In the genomic region with DNA sequence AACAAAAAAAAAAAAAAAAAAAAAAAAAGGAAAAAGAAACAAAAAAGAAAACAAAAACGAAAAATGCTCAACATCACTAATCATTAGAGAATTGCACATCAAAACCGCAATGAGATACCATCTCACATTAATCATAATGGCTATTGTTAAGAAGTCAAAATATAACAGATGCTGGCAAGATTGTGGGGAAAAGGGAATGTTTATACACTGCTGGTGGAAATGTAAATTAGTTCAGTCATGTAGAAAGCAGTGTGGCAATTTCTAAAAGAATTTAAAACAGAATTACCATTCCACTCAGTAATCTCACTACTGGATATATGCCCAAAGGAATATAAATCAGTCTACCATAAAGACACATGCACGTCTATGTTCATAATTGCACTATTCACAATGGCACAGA, we compare ENCODE assay signal across 28 cellular contexts. TPM values are rescaled to one million over a fixed set of nuclear protein-coding genes. Genes with fewer than 3 reads are reported as not detected.
DNase-seq lines count a peak whose midpoint lies in the region; TF ChIP-seq lines count a peak whose summit lies in the region.
"Had no signal": no experiment of that assay in that cellular context is flagged by ENCODE, and none has a peak within 500 bp of the region (broad histone marks: within the 10 kb centered on the region; RNA-seq: fewer than 3 reads in every experiment).

No MANE protein-coding gene starts in this region.

- no peak overlapping the region for H3K27ac Mint-ChIP-seq in T-helper 2 cell treated with Interferon-gamma antibody and Interleukin-4, amounts not matched to agents 5 μg/mL and 100 μg/mL, for 36 hours
- H3K27ac Mint-ChIP-seq: activated CD4-positive, alpha-beta T cell treated with anti-CD3 and anti-CD28 coated beads for 36 hours; activated T-cell treated with anti-CD3 and anti-CD28 coated beads, Interleukin-2, amount 50 U/mL, for 72 hours; stimulated activated effector memory CD8-positive, alpha-beta T cell treated with anti-CD3 and anti-CD28 coated beads, Interleukin-12 subunit alpha, Interleukin-12 subunit beta, amount 100 ng/mL, for 72 hours had no signal

- TF ChIP-seq CTCF in epithelial cell of esophagus (IDR thresholded peaks at IDR 0.05; ENCODE audit: insufficient read depth, low read depth, low read length, missing control alignments): no peak

- no peaks in the 10 kb centered on the region for H3K9me3 Mint-ChIP-seq in T-helper 2 cell treated with Interferon-gamma antibody and Interleukin-4, amounts not matched to agents 5 μg/mL and 100 μg/mL, for 36 hours

- no peaks in the 10 kb centered on the region for H3K4me1 Mint-ChIP-seq in T-helper 2 cell treated with Interferon-gamma antibody and Interleukin-4, amounts not matched to agents 5 μg/mL and 100 μg/mL, for 36 hours (ENCODE audit: low read depth)
- H3K4me1 Mint-ChIP-seq: activated CD4-positive, alpha-beta T cell treated with anti-CD3 and anti-CD28 coated beads for 36 hours; stimulated activated effector memory CD8-positive, alpha-beta T cell treated with anti-CD3 and anti-CD28 coated beads, Interleukin-12 subunit alpha, Interleukin-12 subunit beta, amount 100 ng/mL, for 72 hours had no signal

- H3K27me3 Mint-ChIP-seq in T-helper 2 cell treated with Interferon-gamma antibody and Interleukin-4, amounts not matched to agents 5 μg/mL and 100 μg/mL, for 36 hours (ENCODE audit: low read depth): no peaks in the 10 kb centered on the region
- H3K27me3 Mint-ChIP-seq: activated CD4-positive, alpha-beta T cell treated with anti-CD3 and anti-CD28 coated beads for 36 hours had no signal

- no peak overlapping the region for H3K4me3 ChIP-seq in epithelial cell of esophagus (ENCODE audit: low read length)
- H3K4me3 ChIP-seq: esophagus squamous epithelium, lung, psoas muscle had no signal

- no peaks in the 10 kb centered on the region for H3K36me3 Mint-ChIP-seq in T-helper 2 cell treated with Interferon-gamma antibody and Interleukin-4, amounts not matched to agents 5 μg/mL and 100 μg/mL, for 36 hours (ENCODE audit: low read depth)
- H3K36me3 Mint-ChIP-seq: stimulated activated effector memory CD8-positive, alpha-beta T cell treated with anti-CD3 and anti-CD28 coated beads, Interleukin-12 subunit alpha, Interleukin-12 subunit beta, amount 100 ng/mL, for 72 hours had no signal

- DNase-seq in EH (ENCODE audit: low read depth): peak; percentile 66
- DNase-seq in RPMI7951 (ENCODE audit: low read depth): peak; percentile 83
- DNase-seq in epithelial cell of esophagus (ENCODE audit: low read depth): peak; percentile 7
- DNase-seq in kidney tubule cell (ENCODE audit: low spot score): peak; percentile 40
- no peak for DNase-seq in NCI-H1694 (lab: John Stamatoyannopoulos, UW)
- no peak for DNase-seq in NCI-H128 (lab: John Stamatoyannopoulos, UW; ENCODE audit: unreplicated experiment)
- no peak for DNase-seq in T-helper 2 cell treated with Interferon-gamma antibody and Interleukin-4, amounts not matched to agents 5 μg/mL and 100 μg/mL, for 36 hours (ENCODE audit: low spot score)
- no peak for DNase-seq in activated CD8-positive, alpha-beta memory T cell treated with anti-CD3 and anti-CD28 coated beads, Interleukin-2, amount 50 U/mL, for 4 hours
- DNase-seq: activated CD4-positive, alpha-beta T cell treated with anti-CD3 and anti-CD28 coated beads for 36 hours; activated naive CD4-positive, alpha-beta T cell treated with anti-CD3 and anti-CD28 coated beads, Interleukin-2, amount 50 U/mL, for 16 hours; activated T-cell treated with anti-CD3 and anti-CD28 coated beads, Interleukin-2, amount 50 U/mL, for 72 hours; aorta; effector CD8-positive, alpha-beta T cell; esophagus squamous epithelium; KBM-7; MV-4-11; NCI-H1930; NCI-H2227 treated with DMSO at 0.1 percent for 48 hours; NCI-H774; psoas muscle; SHP77 treated with DMSO at 0.1 percent for 48 hours; small intestine; stimulated activated CD4-positive, alpha-beta T cell treated with anti-CD3 and anti-CD28 coated beads, Interleukin-2, amount 100 ng/mL, for 24 hours; T-helper 1 cell had no signal

- H3K4me3 Mint-ChIP-seq in T-helper 2 cell treated with Interferon-gamma antibody and Interleukin-4, amounts not matched to agents 5 μg/mL and 100 μg/mL, for 36 hours: no peak overlapping the region
- H3K4me3 Mint-ChIP-seq: activated CD4-positive, alpha-beta T cell treated with anti-CD3 and anti-CD28 coated beads for 36 hours; activated T-cell treated with anti-CD3 and anti-CD28 coated beads, Interleukin-2, amount 50 U/mL, for 72 hours; stimulated activated effector memory CD8-positive, alpha-beta T cell treated with anti-CD3 and anti-CD28 coated beads, Interleukin-12 subunit alpha, Interleukin-12 subunit beta, amount 100 ng/mL, for 72 hours had no signal

RNA-seq across cellular contexts. Expression of gene PRR16, which starts 50.4 kb away (rescaled TPM):
- 0.78 and 1.3 TPM in 2 replicates for total RNA-seq in RPMI7951 (2014; rRNA removed; shearing (Covaris generic))
- total RNA-seq: activated CD4-positive, alpha-beta T cell treated with anti-CD3 and anti-CD28 coated beads for 36 hours; activated T-cell treated with anti-CD3 and anti-CD28 coated beads, Interleukin-2, amount 50 U/mL, for 72 hours; G401; OCI-LY7 had no signal

Comparison
In these comparisons a context has a peak if more than half of its experiments do, and no peak if none do; other contexts are left out.
1. DNase-seq: peak in EH (single experiment), RPMI7951 (single experiment), epithelial cell of esophagus (single experiment) and kidney tubule cell (single experiment); none in NCI-H1694 (single experiment), NCI-H128 (single experiment), T-helper 2 cell treated with Interferon-gamma antibody and Interleukin-4, amounts not matched to agents 5 μg/mL and 100 μg/mL, for 36 hours (single experiment) and activated CD8-positive, alpha-beta memory T cell treated with anti-CD3 and anti-CD28 coated beads, Interleukin-2, amount 50 U/mL, for 4 hours (single experiment).